Comparison of ENCODE assay signal across 8 cellular contexts in the genomic region with DNA sequence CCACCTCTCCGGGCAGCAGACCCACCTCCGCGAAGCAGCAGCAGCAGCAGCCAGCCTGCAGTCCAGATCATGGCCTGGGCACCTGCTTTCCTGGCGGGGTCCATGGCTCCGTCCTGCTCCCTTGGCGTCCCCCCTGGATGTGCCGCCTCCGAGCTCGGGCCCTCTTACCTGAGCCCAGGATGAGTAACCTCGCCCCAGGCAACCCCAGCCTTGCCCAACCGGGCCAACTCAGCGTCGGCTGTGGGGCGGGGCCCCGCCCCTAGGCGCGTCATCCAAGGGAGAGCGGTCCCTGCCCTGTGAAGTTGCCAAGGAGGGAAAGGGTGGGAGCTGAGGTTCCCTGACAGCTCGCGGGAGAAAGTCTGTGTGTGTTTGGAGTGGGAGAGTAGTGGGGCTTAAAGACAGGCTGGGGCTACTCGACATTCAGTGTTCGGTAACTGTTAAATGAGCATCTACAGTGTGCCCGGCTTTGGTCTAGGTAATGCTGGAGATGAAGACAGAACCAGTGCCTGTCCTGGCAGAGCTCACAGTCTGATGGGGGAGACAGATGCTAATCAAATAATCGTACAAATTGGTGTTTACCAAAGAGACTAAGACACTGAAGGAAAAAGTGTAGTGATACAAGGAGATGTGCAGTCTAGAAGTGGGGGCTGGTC. TPM values are rescaled to one million over a fixed set of nuclear protein-coding genes. Genes with fewer than 3 reads are reported as not detected.
A peak's percentile ranks its signal among the peaks of the same experiment; 100 is the strongest.
DNase-seq lines count a peak whose midpoint lies in the region; ATAC-seq and TF ChIP-seq lines count a peak whose summit lies in the region.

A gene (minus strand): TSS at position 141 of the 653 bp plus-strand sequence. CDS start 37 bp downstream, at position 104.

- H3K27me3 ChIP-seq in Caco-2 (replicated peaks; ENCODE audit: control insufficient read depth, insufficient read depth, low read length) (no peaks in the 10 kb centered on the region), Panc1 (ENCODE audit: control insufficient read depth, insufficient read depth, low read length) (no peaks in the 10 kb centered on the region), esophagus muscularis mucosa (no peaks in the 10 kb centered on the region)

- DNase-seq in Caco-2 = peak in 1 of 2 experiments; percentile 49
- no peak for DNase-seq in Panc1 (ENCODE audit: low read depth, low spot score)
- DNase-seq in esophagus muscularis mucosa (ENCODE audit: extremely low spot score) = no peak
- no peak for DNase-seq in osteocyte (ENCODE audit: extremely low spot score, unreplicated experiment)
- no peak for DNase-seq in DMS 273 treated with DMSO at 0.1 percent for 48 hours (lab: John Stamatoyannopoulos, UW)
- no peak for DNase-seq in Kasumi-1 (lab: John Stamatoyannopoulos, UW)

- CTCF ChIA-PET in Caco-2 (lab: Charles Lee) = interaction anchor here (1.3 kb wide), 1 partner anchor 18 kb away, joined by 4 read pairs; no protein-coding TSS in a partner anchor
- CTCF ChIA-PET in Panc1 (lab: Charles Lee) = interaction anchor here (0.7 kb wide), 1 partner anchor 358 kb away, joined by 5 read pairs; no protein-coding TSS in a partner anchor

- no peak within 1 kb of the TSS for H3K27ac ChIP-seq in Panc1 (ENCODE audit: low read length)
- H3K27ac ChIP-seq in esophagus muscularis mucosa (replicated peaks in 1 of 4) = peak within 1 kb of the TSS; percentile 89 to 94 (median 90)

- H3K4me1 ChIP-seq in Caco-2 (0 out of 2 replicates have a peak, but pooled peaks cover 4% of the 10 kb centered on the region), Panc1 (ENCODE audit: control insufficient read depth, insufficient read depth, low read length) (peaks cover 3% of the 10 kb centered on the region; the same call in 1 of the 2 replicates), esophagus muscularis mucosa (peaks cover 6 to 30% (median 25%) of the 10 kb centered on the region in 4 donors)

- TF ChIP-seq POLR2A in esophagus muscularis mucosa (IDR thresholded peaks at IDR 0.05; ENCODE audit: low read depth) = no peak

- no peaks in the 10 kb centered on the region; the same call in none of the 2 replicates for H3K36me3 ChIP-seq in Caco-2 (ENCODE audit: control insufficient read depth, insufficient read depth, low read length)
- H3K36me3 ChIP-seq in Panc1 (ENCODE audit: control insufficient read depth, insufficient read depth, low read length) = no peaks in the 10 kb centered on the region
- H3K36me3 ChIP-seq in esophagus muscularis mucosa = peaks cover 0 to 6% (median 3%) of the 10 kb centered on the region in 4 donors

- H3K36me3 Mint-ChIP-seq in Caco-2 (ENCODE audit: insufficient read depth, unreplicated experiment) (peaks cover 20% of the 10 kb centered on the region), osteocyte (ENCODE audit: unreplicated experiment) (no peaks in the 10 kb centered on the region)

- intact Hi-C loops in Caco-2 (cut with micrococcal nuclease; ENCODE audit: unreplicated experiment) = loop anchor here (10.0 kb wide), 1 partner anchor 129 kb away; a partner anchor contains a TSS
- intact Hi-C loops in Panc1 (cut with micrococcal nuclease; ENCODE audit: unreplicated experiment) = no loop called here
- intact Hi-C loops in esophagus muscularis mucosa (cut with DNase I) = no loop called here

- no peak for TF ChIP-seq EP300 in esophagus muscularis mucosa (IDR thresholded peaks at IDR 0.05)

- H3K9me3 ChIP-seq in Caco-2 = no peaks in the 10 kb centered on the region
- H3K9me3 ChIP-seq in Panc1 (ENCODE audit: control insufficient read depth, insufficient read depth, low read depth, low read length) = no peaks in the 10 kb centered on the region
- H3K9me3 ChIP-seq in esophagus muscularis mucosa = no peaks in the 10 kb centered on the region

- H3K4me1 Mint-ChIP-seq in Caco-2 (ENCODE audit: low read depth, unreplicated experiment) = peaks cover 7% of the 10 kb centered on the region
- peaks cover 10% of the 10 kb centered on the region for H3K4me1 Mint-ChIP-seq in osteocyte (ENCODE audit: unreplicated experiment)

- TF ChIP-seq CTCF in Caco-2 (IDR thresholded peaks at IDR 0.05; ENCODE audit: insufficient read depth in 1 of 2, low read depth in 1 of 2, low read length in 1 of 2, severe bottlenecking in 1 of 2, unreplicated experiment in 1 of 2) (no peak), Panc1 (IDR thresholded peaks at IDR 0.05) (no peak), esophagus muscularis mucosa (IDR thresholded peaks at IDR 0.05) (no peak), osteocyte (IDR thresholded peaks at IDR 0.05) (no peak)

- H3K4me3 Mint-ChIP-seq in Caco-2 (ENCODE audit: unreplicated experiment) (peak within 1 kb of the TSS; percentile 100), osteocyte (ENCODE audit: unreplicated experiment) (peak within 1 kb of the TSS; percentile 93)

- ATAC-seq in Panc1 = no peak
- no peak for ATAC-seq in HG03139 (IDR thresholded peaks at IDR 0.05; ENCODE audit: unreplicated experiment)
- ATAC-seq in HG03565 (IDR thresholded peaks at IDR 0.05; ENCODE audit: unreplicated experiment) = no peak

- H3K27ac Mint-ChIP-seq in Caco-2 (ENCODE audit: unreplicated experiment) (peak within 1 kb of the TSS; percentile 95), osteocyte (ENCODE audit: unreplicated experiment) (no peak within 1 kb of the TSS)

- no TSS peak for BruUV-seq in Caco-2 (replicated peaks; lab: Mats Ljungman, UMichigan)
- no TSS peak for BruUV-seq in Panc1 (replicated peaks; lab: Mats Ljungman, UMichigan)

- WGBS in esophagus muscularis mucosa = 72% methylated on average over 9 of the region's 24 CpGs

- H3K9me3 Mint-ChIP-seq in Caco-2 (ENCODE audit: unreplicated experiment) (no peaks in the 10 kb centered on the region), osteocyte (ENCODE audit: unreplicated experiment) (no peaks in the 10 kb centered on the region)

- peak within 1 kb of the TSS; percentile 64 for H3K4me3 ChIP-seq in Caco-2 (ENCODE audit: low read depth, low read length)
- H3K4me3 ChIP-seq in Panc1 (ENCODE audit: low read depth in 2 of 2, low read length in 2 of 2) = peak within 1 kb of the TSS; percentile 57 to 72; a peak in 3 of 4 replicates
- peak within 1 kb of the TSS; percentile 67 to 79 (median 72) for H3K4me3 ChIP-seq in esophagus muscularis mucosa

- POLR2A ChIA-PET in Caco-2 (lab: Charles Lee) = no interaction called here
- POLR2A ChIA-PET in Panc1 (lab: Charles Lee) = no interaction called here

- in situ Hi-C loops in Panc1 (cut with HindIII; ENCODE audit: low pct_unique_long_range_greater_than_20kb, low sequenced_read_pairs) = no loop called here

- no peaks in the 10 kb centered on the region for H3K27me3 Mint-ChIP-seq in Caco-2 (ENCODE audit: insufficient read depth, unreplicated experiment)
- peaks cover 19% of the 10 kb centered on the region for H3K27me3 Mint-ChIP-seq in osteocyte (ENCODE audit: unreplicated experiment)

RNA-seq across cellular contexts. Expression of the gene that starts here (rescaled TPM):
- total RNA-seq in Caco-2 (2022) (1.3 and 2.2 TPM in 2 replicates), Panc1 (2021; ENCODE audit: unreplicated experiment) (0.46 TPM), esophagus muscularis mucosa (1 to 10 TPM in 1 of 4 donors, under 1 TPM in 3; 0.42 to 1.4 (median 0.84) TPM), osteocyte (0.27 TPM in 1 of 2 replicates, not detected in the other)
- polyA plus RNA-seq in Panc1 (2012; ENCODE audit: insufficient read length) = 0.78 TPM
